1 cellular context compared by ENCODE assay signal in genomic region chr14:92704821-92705220, GRCh38.
TF ChIP-seq lines count a peak whose summit lies in the region.

No MANE protein-coding gene starts in this region.

TF ChIP-seq in GM12878, 131 proteins besides CTCF, POLR2A, EP300 and RAD21:
- TF ChIP-seq POLR2AphosphoS5 (IDR thresholded peaks at IDR 0.05; ENCODE audit: low read length) (no peak), PML (IDR thresholded peaks at IDR 0.05; ENCODE audit: low read length) (no peak)
- TF ChIP-seq, protein P1, sequence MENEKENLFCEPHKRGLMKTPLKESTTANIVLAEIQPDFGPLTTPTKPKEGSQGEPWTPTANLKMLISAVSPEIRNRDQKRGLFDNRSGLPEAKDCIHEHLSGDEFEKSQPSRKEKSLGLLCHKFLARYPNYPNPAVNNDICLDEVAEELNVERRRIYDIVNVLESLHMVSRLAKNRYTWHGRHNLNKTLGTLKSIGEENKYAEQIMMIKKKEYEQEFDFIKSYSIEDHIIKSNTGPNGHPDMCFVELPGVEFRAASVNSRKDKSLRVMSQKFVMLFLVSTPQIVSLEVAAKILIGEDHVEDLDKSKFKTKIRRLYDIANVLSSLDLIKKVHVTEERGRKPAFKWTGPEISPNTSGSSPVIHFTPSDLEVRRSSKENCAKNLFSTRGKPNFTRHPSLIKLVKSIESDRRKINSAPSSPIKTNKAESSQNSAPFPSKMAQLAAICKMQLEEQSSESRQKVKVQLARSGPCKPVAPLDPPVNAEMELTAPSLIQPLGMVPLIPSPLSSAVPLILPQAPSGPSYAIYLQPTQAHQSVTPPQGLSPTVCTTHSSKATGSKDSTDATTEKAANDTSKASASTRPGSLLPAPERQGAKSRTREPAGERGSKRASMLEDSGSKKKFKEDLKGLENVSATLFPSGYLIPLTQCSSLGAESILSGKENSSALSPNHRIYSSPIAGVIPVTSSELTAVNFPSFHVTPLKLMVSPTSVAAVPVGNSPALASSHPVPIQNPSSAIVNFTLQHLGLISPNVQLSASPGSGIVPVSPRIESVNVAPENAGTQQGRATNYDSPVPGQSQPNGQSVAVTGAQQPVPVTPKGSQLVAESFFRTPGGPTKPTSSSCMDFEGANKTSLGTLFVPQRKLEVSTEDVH (IDR thresholded peaks at IDR 0.05; ENCODE audit: low read depth, partially characterized antibody): no peak
- TF ChIP-seq, protein P2, sequence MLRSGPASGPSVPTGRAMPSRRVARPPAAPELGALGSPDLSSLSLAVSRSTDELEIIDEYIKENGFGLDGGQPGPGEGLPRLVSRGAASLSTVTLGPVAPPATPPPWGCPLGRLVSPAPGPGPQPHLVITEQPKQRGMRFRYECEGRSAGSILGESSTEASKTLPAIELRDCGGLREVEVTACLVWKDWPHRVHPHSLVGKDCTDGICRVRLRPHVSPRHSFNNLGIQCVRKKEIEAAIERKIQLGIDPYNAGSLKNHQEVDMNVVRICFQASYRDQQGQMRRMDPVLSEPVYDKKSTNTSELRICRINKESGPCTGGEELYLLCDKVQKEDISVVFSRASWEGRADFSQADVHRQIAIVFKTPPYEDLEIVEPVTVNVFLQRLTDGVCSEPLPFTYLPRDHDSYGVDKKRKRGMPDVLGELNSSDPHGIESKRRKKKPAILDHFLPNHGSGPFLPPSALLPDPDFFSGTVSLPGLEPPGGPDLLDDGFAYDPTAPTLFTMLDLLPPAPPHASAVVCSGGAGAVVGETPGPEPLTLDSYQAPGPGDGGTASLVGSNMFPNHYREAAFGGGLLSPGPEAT (IDR thresholded peaks at IDR 0.05; ENCODE audit: low read depth): no peak
